In genomic region chr15:40693904-40694705, GRCh38 we compare ENCODE assay signal across 1 cellular context.
TF ChIP-seq lines count a peak whose summit lies in the region.

No MANE protein-coding gene starts in this region.

TF ChIP-seq in GM23338, 12 proteins besides CTCF, POLR2A, EP300 and RAD21 (continued from another document):
- no peak for TF ChIP-seq REST (IDR thresholded peaks at IDR 0.05; ENCODE audit: unreplicated experiment)
